ENCODE assay signal across 1 cellular context in genomic region chr1:173410794-173411236, GRCh38.
TF ChIP-seq lines count a peak whose summit lies in the region.

No MANE protein-coding gene starts in this region.

TF ChIP-seq in GM12878, 131 proteins besides CTCF, POLR2A, EP300 and RAD21 (continued from another document):
- peak; percentile 94 for TF ChIP-seq RELB (IDR thresholded peaks at IDR 0.05; ENCODE audit: low read depth)
- TF ChIP-seq SUZ12 (IDR thresholded peaks at IDR 0.05; ENCODE audit: unreplicated experiment), result no peak
- TF ChIP-seq IRF4 (IDR thresholded peaks at IDR 0.05; ENCODE audit: low read depth, low read length), result peak; percentile 55; the same call in 1 of the 2 replicates
- no peak for TF ChIP-seq CREB1 (IDR thresholded peaks at IDR 0.05; ENCODE audit: low read depth)
- TF ChIP-seq JUND (IDR thresholded peaks at IDR 0.05; ENCODE audit: low read depth, low read length), result peak; percentile 15; the same call in 1 of the 2 replicates
- TF ChIP-seq SUPT20H (IDR thresholded peaks at IDR 0.05; ENCODE audit: borderline replicate concordance, control insufficient read depth, low read depth, low read length), result no peak
- peak; percentile 73 for TF ChIP-seq YY1 (IDR thresholded peaks at IDR 0.05; ENCODE audit: low read depth, low read length)
- TF ChIP-seq IKZF2 (IDR thresholded peaks at IDR 0.05), result peak; percentile 91 to 92
- TF ChIP-seq, protein P1, sequence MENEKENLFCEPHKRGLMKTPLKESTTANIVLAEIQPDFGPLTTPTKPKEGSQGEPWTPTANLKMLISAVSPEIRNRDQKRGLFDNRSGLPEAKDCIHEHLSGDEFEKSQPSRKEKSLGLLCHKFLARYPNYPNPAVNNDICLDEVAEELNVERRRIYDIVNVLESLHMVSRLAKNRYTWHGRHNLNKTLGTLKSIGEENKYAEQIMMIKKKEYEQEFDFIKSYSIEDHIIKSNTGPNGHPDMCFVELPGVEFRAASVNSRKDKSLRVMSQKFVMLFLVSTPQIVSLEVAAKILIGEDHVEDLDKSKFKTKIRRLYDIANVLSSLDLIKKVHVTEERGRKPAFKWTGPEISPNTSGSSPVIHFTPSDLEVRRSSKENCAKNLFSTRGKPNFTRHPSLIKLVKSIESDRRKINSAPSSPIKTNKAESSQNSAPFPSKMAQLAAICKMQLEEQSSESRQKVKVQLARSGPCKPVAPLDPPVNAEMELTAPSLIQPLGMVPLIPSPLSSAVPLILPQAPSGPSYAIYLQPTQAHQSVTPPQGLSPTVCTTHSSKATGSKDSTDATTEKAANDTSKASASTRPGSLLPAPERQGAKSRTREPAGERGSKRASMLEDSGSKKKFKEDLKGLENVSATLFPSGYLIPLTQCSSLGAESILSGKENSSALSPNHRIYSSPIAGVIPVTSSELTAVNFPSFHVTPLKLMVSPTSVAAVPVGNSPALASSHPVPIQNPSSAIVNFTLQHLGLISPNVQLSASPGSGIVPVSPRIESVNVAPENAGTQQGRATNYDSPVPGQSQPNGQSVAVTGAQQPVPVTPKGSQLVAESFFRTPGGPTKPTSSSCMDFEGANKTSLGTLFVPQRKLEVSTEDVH (IDR thresholded peaks at IDR 0.05; ENCODE audit: low read depth, partially characterized antibody), result no peak
- TF ChIP-seq TAF1 (IDR thresholded peaks at IDR 0.05; ENCODE audit: borderline replicate concordance, low read depth, low read length), result 0 out of 2 replicates have a peak, but pooled peaks have one; percentile 64
- TF ChIP-seq POLR2AphosphoS5 (IDR thresholded peaks at IDR 0.05; ENCODE audit: low read length), result peak; percentile 90
- 0 out of 2 replicates have a peak, but pooled peaks have one; percentile 85 for TF ChIP-seq STAT3 (IDR thresholded peaks at IDR 0.05; ENCODE audit: low read depth, low read length)
- TF ChIP-seq EED (IDR thresholded peaks at IDR 0.05; ENCODE audit: low read depth), result peak; percentile 94
- TF ChIP-seq PAX5 (IDR thresholded peaks at IDR 0.05; ENCODE audit: borderline replicate concordance, low read depth, low read length), result peak; percentile 82
- TF ChIP-seq DPF2 (IDR thresholded peaks at IDR 0.05), result peak; percentile 90
- TF ChIP-seq BCL11A (IDR thresholded peaks at IDR 0.05; ENCODE audit: low read depth, low read length), result peak; percentile 59; the same call in 1 of the 2 replicates
- peak; percentile 72; the same call in 1 of the 2 replicates for TF ChIP-seq SMARCA5 (IDR thresholded peaks at IDR 0.05)
- TF ChIP-seq TBL1XR1 (IDR thresholded peaks at IDR 0.05; ENCODE audit: low read depth, low read length), result no peak; the same call in 1 of the 2 replicates
- TF ChIP-seq POU2F2 (IDR thresholded peaks at IDR 0.05; ENCODE audit: borderline replicate concordance, low read depth, low read length), result peak; percentile 66; the same call in 1 of the 3 replicates
- TF ChIP-seq, protein P2, sequence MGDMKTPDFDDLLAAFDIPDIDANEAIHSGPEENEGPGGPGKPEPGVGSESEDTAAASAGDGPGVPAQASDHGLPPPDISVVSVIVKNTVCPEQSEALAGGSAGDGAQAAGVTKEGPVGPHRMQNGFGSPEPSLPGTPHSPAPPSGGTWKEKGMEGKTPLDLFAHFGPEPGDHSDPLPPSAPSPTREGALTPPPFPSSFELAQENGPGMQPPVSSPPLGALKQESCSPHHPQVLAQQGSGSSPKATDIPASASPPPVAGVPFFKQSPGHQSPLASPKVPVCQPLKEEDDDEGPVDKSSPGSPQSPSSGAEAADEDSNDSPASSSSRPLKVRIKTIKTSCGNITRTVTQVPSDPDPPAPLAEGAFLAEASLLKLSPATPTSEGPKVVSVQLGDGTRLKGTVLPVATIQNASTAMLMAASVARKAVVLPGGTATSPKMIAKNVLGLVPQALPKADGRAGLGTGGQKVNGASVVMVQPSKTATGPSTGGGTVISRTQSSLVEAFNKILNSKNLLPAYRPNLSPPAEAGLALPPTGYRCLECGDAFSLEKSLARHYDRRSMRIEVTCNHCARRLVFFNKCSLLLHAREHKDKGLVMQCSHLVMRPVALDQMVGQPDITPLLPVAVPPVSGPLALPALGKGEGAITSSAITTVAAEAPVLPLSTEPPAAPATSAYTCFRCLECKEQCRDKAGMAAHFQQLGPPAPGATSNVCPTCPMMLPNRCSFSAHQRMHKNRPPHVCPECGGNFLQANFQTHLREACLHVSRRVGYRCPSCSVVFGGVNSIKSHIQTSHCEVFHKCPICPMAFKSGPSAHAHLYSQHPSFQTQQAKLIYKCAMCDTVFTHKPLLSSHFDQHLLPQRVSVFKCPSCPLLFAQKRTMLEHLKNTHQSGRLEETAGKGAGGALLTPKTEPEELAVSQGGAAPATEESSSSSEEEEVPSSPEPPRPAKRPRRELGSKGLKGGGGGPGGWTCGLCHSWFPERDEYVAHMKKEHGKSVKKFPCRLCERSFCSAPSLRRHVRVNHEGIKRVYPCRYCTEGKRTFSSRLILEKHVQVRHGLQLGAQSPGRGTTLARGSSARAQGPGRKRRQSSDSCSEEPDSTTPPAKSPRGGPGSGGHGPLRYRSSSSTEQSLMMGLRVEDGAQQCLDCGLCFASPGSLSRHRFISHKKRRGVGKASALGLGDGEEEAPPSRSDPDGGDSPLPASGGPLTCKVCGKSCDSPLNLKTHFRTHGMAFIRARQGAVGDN (IDR thresholded peaks at IDR 0.05), result peak; percentile 72
- TF ChIP-seq HCFC1 (IDR thresholded peaks at IDR 0.05; ENCODE audit: low read length), result no peak
- peak; percentile 89 for TF ChIP-seq TCF12 (IDR thresholded peaks at IDR 0.05; ENCODE audit: low read depth, low read length)
- no peak for TF ChIP-seq RBBP5 (conservative IDR thresholded peaks at IDR 0.05)
- TF ChIP-seq ZZZ3 (IDR thresholded peaks at IDR 0.05; ENCODE audit: control insufficient read depth, insufficient read length, low read depth), result no peak
- TF ChIP-seq CUX1 (IDR thresholded peaks at IDR 0.05; ENCODE audit: insufficient replicate concordance, low read depth, low read length), result peak; percentile 43
- TF ChIP-seq HDGF (IDR thresholded peaks at IDR 0.05), result peak; percentile 76; the same call in 1 of the 2 replicates
- no peak; the same call in 1 of the 2 replicates for TF ChIP-seq RB1 (IDR thresholded peaks at IDR 0.05; ENCODE audit: borderline replicate concordance)
- TF ChIP-seq, protein P3, sequence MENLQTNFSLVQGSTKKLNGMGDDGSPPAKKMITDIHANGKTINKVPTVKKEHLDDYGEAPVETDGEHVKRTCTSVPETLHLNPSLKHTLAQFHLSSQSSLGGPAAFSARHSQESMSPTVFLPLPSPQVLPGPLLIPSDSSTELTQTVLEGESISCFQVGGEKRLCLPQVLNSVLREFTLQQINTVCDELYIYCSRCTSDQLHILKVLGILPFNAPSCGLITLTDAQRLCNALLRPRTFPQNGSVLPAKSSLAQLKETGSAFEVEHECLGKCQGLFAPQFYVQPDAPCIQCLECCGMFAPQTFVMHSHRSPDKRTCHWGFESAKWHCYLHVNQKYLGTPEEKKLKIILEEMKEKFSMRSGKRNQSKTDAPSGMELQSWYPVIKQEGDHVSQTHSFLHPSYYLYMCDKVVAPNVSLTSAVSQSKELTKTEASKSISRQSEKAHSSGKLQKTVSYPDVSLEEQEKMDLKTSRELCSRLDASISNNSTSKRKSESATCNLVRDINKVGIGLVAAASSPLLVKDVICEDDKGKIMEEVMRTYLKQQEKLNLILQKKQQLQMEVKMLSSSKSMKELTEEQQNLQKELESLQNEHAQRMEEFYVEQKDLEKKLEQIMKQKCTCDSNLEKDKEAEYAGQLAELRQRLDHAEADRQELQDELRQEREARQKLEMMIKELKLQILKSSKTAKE (IDR thresholded peaks at IDR 0.05; ENCODE audit: low read depth, poor library complexity, severe bottlenecking), result peak; percentile 5
- peak; percentile 83 for TF ChIP-seq ZBED1 (IDR thresholded peaks at IDR 0.05; ENCODE audit: borderline replicate concordance)
- peak; percentile 56; the same call in 1 of the 2 replicates for TF ChIP-seq MEF2A (IDR thresholded peaks at IDR 0.05; ENCODE audit: insufficient read depth, low read depth, low read length)
- peak in 1 of 2 experiments; percentile 61; a peak in 1 of 4 replicates for TF ChIP-seq BHLHE40 (IDR thresholded peaks at IDR 0.05; ENCODE audit: borderline replicate concordance in 1 of 2, low read depth in 2 of 2, low read length in 1 of 2)
- TF ChIP-seq NBN (IDR thresholded peaks at IDR 0.05), result peak; percentile 55; the same call in 1 of the 2 replicates
- TF ChIP-seq RELA (IDR thresholded peaks at IDR 0.05; ENCODE audit: borderline replicate concordance, partially characterized antibody), result peak; percentile 97
- TF ChIP-seq RAD51 (IDR thresholded peaks at IDR 0.05), result peak; percentile 3; the same call in 1 of the 2 replicates
- TF ChIP-seq CREM (IDR thresholded peaks at IDR 0.05; ENCODE audit: low read depth), result peak; percentile 81
- peak; percentile 90 for TF ChIP-seq CBFB (IDR thresholded peaks at IDR 0.05; ENCODE audit: low read depth)
- peak; percentile 7 for TF ChIP-seq USF1 (IDR thresholded peaks at IDR 0.05; ENCODE audit: borderline replicate concordance, extremely low read length, insufficient read depth, low read depth, low read length)
- TF ChIP-seq MEF2B (IDR thresholded peaks at IDR 0.05; ENCODE audit: partially characterized antibody, poor library complexity, severe bottlenecking), result peak; percentile 53
- peak; percentile 79 for TF ChIP-seq MTA2 (IDR thresholded peaks at IDR 0.05; ENCODE audit: low read depth)
